Comparison of ENCODE assay signal across 14 cellular contexts in the genomic region with DNA sequence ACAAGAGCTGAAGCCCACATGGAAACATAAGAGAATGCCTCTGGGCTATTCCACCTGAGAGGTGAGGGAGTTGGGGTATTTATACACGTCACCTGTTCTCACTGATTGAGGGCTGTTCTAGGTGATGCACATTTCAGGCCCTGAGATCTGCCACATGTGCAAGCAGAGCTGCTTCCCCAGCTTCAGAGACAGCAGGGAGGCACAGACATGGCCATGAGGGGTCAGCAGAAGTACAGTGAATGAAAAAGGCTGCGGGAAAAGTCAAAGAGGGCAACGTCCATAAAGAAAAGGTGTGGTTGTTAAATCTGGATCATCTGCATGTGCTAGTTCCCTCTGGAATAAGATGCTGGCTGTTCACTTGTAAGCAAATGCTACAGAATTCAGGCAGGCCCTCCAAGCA.
A peak's percentile ranks its signal among the peaks of the same experiment; 100 is the strongest.
DNase-seq lines count a peak whose midpoint lies in the region; ATAC-seq and TF ChIP-seq lines count a peak whose summit lies in the region.
"Had no signal": no experiment of that assay in that cellular context is flagged by ENCODE, and none has a peak within 500 bp of the region (broad histone marks: within the 10 kb centered on the region; RNA-seq: fewer than 3 reads in every experiment).

No MANE protein-coding gene starts in this region.

- H3K27ac ChIP-seq in colonic mucosa = no peak overlapping the region
- H3K27ac ChIP-seq: KMS-11, neutrophil, thoracic aorta had no signal

- H3K27me3 ChIP-seq in NT2/D1 (ENCODE audit: insufficient read depth, insufficient read length) (peaks cover 20% of the 10 kb centered on the region), colonic mucosa (no peaks in the 10 kb centered on the region)
- H3K27me3 ChIP-seq: neutrophil had no signal

- H3K4me3 ChIP-seq in NT2/D1 (ENCODE audit: insufficient read length, low read depth) (no peak overlapping the region), fibroblast of mammary gland (ENCODE audit: control insufficient read depth, low read depth, low read length) (no peak overlapping the region), colonic mucosa (no peak overlapping the region)
- H3K4me3 ChIP-seq: thoracic aorta had no signal

- no peak for ATAC-seq in GM19035 (IDR thresholded peaks at IDR 0.05; ENCODE audit: unreplicated experiment)
- ATAC-seq: esophagus mucosa had no signal

- intact Hi-C loops in colonic mucosa (cut with DNase I) = no loop called here

- H3K9ac ChIP-seq in NT2/D1 (ENCODE audit: insufficient read length, low read depth) (no peak overlapping the region), colonic mucosa (ENCODE audit: low read depth in 2 of 2, low read length in 2 of 2) (no peak overlapping the region)
- H3K9ac ChIP-seq: KMS-11 had no signal

- H3K4me1 ChIP-seq in NT2/D1 (ENCODE audit: insufficient read depth, insufficient read length) (peaks cover 4% of the 10 kb centered on the region), colonic mucosa (no peaks in the 10 kb centered on the region)

- H3K36me3 ChIP-seq in NT2/D1 (ENCODE audit: insufficient read depth, insufficient read length, low read length) (no peaks in the 10 kb centered on the region), colonic mucosa (no peaks in the 10 kb centered on the region)
- H3K36me3 ChIP-seq: neutrophil, thoracic aorta had no signal

- TF ChIP-seq CTCF in GM10266 (IDR thresholded peaks at IDR 0.05; ENCODE audit: control insufficient read depth, insufficient read depth, low read depth, missing control alignments) = peak; percentile 30
- peak; percentile 23 for TF ChIP-seq CTCF in fibroblast of mammary gland (conservative IDR thresholded peaks at IDR 0.05; ENCODE audit: control insufficient read depth, insufficient read depth, low read depth, low read length)
- TF ChIP-seq CTCF in colonic mucosa (IDR thresholded peaks at IDR 0.05) = no peak

- DNase-seq in COLO829 (ENCODE audit: low spot score) (peak; percentile 52), GM10266 (ENCODE audit: extremely low spot score) (no peak), NT2/D1 (ENCODE audit: low read depth, low spot score) (peak; percentile 5), fibroblast of mammary gland (ENCODE audit: low read depth) (no peak), NAMALWA (ENCODE audit: low spot score) (no peak), colonic mucosa (no peak)
- DNase-seq: activated CD8-positive, alpha-beta memory T cell treated with anti-CD3 and anti-CD28 coated beads, Interleukin-2, amount 50 U/mL, for 48 hours; activated naive CD8-positive, alpha-beta T cell treated with anti-CD3 and anti-CD28 coated beads for 36 hours; central memory CD4-positive, alpha-beta T cell had no signal

- H3K9me3 ChIP-seq in NT2/D1 (ENCODE audit: insufficient read depth, low read length) (no peaks in the 10 kb centered on the region), colonic mucosa (no peaks in the 10 kb centered on the region)
- H3K9me3 ChIP-seq: neutrophil, thoracic aorta had no signal

Comparison
In these comparisons a context has a peak if more than half of its experiments do, and no peak if none do; other contexts are left out.
1. DNase-seq: peak in COLO829 (single experiment) and NT2/D1 (single experiment); none in GM10266 (single experiment), fibroblast of mammary gland (single experiment), NAMALWA (single experiment) and colonic mucosa (single experiment).